Comparison of ENCODE assay signal across 8 cellular contexts in genomic region chr3:53346514-53346913, GRCh38. TPM values are rescaled to one million over a fixed set of nuclear protein-coding genes. Genes with fewer than 3 reads are reported as not detected.
DNase-seq lines count a peak whose midpoint lies in the region; TF ChIP-seq lines count a peak whose summit lies in the region.

No MANE protein-coding gene starts in this region.

- H3F3A ChIP-seq in MM.1S (ENCODE audit: insufficient read depth, low read length), result no peaks in the 10 kb centered on the region

- H3K27ac ChIP-seq in MM.1S (ENCODE audit: low read length), result no peak overlapping the region

- peak; percentile 41 for DNase-seq in ELR (ENCODE audit: low read depth)
- DNase-seq in MM.1S, result peak; percentile 7
- DNase-seq in dermis microvascular lymphatic vessel endothelial cell (ENCODE audit: low read depth in 2 of 2), result peak; percentile 45 to 64
- DNase-seq in myocyte (ENCODE audit: low read depth), result peak; percentile 13
- no peak for DNase-seq in stimulated activated CD4-positive, alpha-beta T cell treated with anti-CD3 and anti-CD28 coated beads, Interleukin-12 subunit alpha, Interleukin-12 subunit beta, amount 100 ng/mL, for 4 hours
- DNase-seq in activated gamma-delta T cell (lab: John Stamatoyannopoulos, UW), result no peak
- no peak for DNase-seq in activated CD8-positive, alpha-beta memory T cell treated with anti-CD3 and anti-CD28 coated beads, Interleukin-2, amount 50 U/mL, for 48 hours
- DNase-seq in NCI-H2196 treated with DMSO at 0.1 percent for 48 hours (lab: John Stamatoyannopoulos, UW; ENCODE audit: unreplicated experiment), result no peak

- no peak for TF ChIP-seq CTCF in MM.1S (IDR thresholded peaks at IDR 0.05; ENCODE audit: low read length)

- H3K9ac ChIP-seq in MM.1S (ENCODE audit: low read length), result peak overlapping the region; percentile 88

- H3K4me2 ChIP-seq in MM.1S (ENCODE audit: low read depth, low read length), result peak overlapping the region; percentile 74

- peaks cover 50% of the 10 kb centered on the region for H3K79me2 ChIP-seq in MM.1S (ENCODE audit: low read length)

- no peaks in the 10 kb centered on the region for H3K9me2 ChIP-seq in MM.1S (replicated peaks; ENCODE audit: insufficient read depth, low read length)

- 0 out of 2 replicates have a peak, but pooled peaks cover 5% of the 10 kb centered on the region for H3K36me3 ChIP-seq in MM.1S (replicated peaks; ENCODE audit: insufficient read depth, low read length)

- H2AFZ ChIP-seq in MM.1S (ENCODE audit: low read length), result peak overlapping the region; percentile 81; the same call in 1 of the 2 replicates

- no peaks in the 10 kb centered on the region for H3K27me3 ChIP-seq in MM.1S (replicated peaks; ENCODE audit: insufficient read depth, low read length)

- H3K4me1 ChIP-seq in MM.1S (ENCODE audit: low read length), result peaks cover 8% of the 10 kb centered on the region

- no peaks in the 10 kb centered on the region for H3K9me3 ChIP-seq in MM.1S (replicated peaks; ENCODE audit: insufficient read depth, low read length)

- H3K4me3 ChIP-seq in MM.1S (ENCODE audit: low read length), result peak overlapping the region; percentile 92

- H4K20me1 ChIP-seq in MM.1S (ENCODE audit: insufficient read depth, low read length), result no peaks in the 10 kb centered on the region

RNA-seq across cellular contexts. Expression of gene DCP1A, which starts 0.8 kb away (rescaled TPM):
- total RNA-seq in dermis microvascular lymphatic vessel endothelial cell (8.9 and 12.3 TPM in 2 replicates), myocyte (10.6 and 12.2 TPM in 2 replicates)
- 8.9 TPM for polyA plus RNA-seq in myocyte (2012)

Comparison
In these comparisons a context has a peak if more than half of its experiments do, and no peak if none do; other contexts are left out.
1. DNase-seq: peak in ELR (single experiment), MM.1S (single experiment), dermis microvascular lymphatic vessel endothelial cell (2 of 2) and myocyte (single experiment); none in stimulated activated CD4-positive, alpha-beta T cell treated with anti-CD3 and anti-CD28 coated beads, Interleukin-12 subunit alpha, Interleukin-12 subunit beta, amount 100 ng/mL, for 4 hours (single experiment), activated gamma-delta T cell (single experiment), activated CD8-positive, alpha-beta memory T cell treated with anti-CD3 and anti-CD28 coated beads, Interleukin-2, amount 50 U/mL, for 48 hours (single experiment) and NCI-H2196 treated with DMSO at 0.1 percent for 48 hours (single experiment).